Comparison of ENCODE assay signal across 17 cellular contexts in genomic region chr1:96557336-96557735, GRCh38.
"Had no signal": no experiment of that assay in that cellular context is flagged by ENCODE, and none has a peak within 500 bp of the region (broad histone marks: within the 10 kb centered on the region; RNA-seq: fewer than 3 reads in every experiment).

No MANE protein-coding gene starts in this region.

- DNase-seq: activated CD4-positive, alpha-beta T cell treated with anti-CD3 and anti-CD28 coated beads for 48 hours; activated CD8-positive, alpha-beta memory T cell treated with anti-CD3 and anti-CD28 coated beads, Interleukin-2, amount 50 U/mL, for 48 hours; activated CD8-positive, alpha-beta T cell treated with anti-CD3 and anti-CD28 coated beads, Interleukin-2, amount 10 ng/mL, durations not matched to agents 7 days and 5 days; activated naive CD8-positive, alpha-beta T cell treated with anti-CD3 and anti-CD28 coated beads, Interleukin-2, amount 10 ng/mL, durations not matched to agents 7 days and 5 days; anterior cingulate cortex; colonic mucosa; glutamatergic neuron; immature natural killer cell; left colon; psoas muscle; stimulated activated CD4-positive, alpha-beta T cell treated with anti-CD3 and anti-CD28 coated beads, Interleukin-12 subunit alpha, Interleukin-12 subunit beta, amount 100 ng/mL, for 4 hours; stimulated activated naive CD4-positive, alpha-beta T cell treated with Interleukin-2 at 50 U/mL for 16 hours; upper lobe of left lung had no signal

- H3K27ac ChIP-seq: cardiac muscle cell, colonic mucosa, psoas muscle, suprapubic skin, upper lobe of left lung had no signal

- H3K9me3 ChIP-seq: colonic mucosa, psoas muscle, suprapubic skin, upper lobe of left lung had no signal

- H3K4me1 ChIP-seq: colonic mucosa, psoas muscle, suprapubic skin, upper lobe of left lung had no signal

- H3K27me3 ChIP-seq: cardiac muscle cell, colonic mucosa, suprapubic skin, upper lobe of left lung had no signal

- H3K4me3 ChIP-seq: cardiac muscle cell, colonic mucosa, psoas muscle, suprapubic skin, upper lobe of left lung had no signal

- ATAC-seq: activated CD8-positive, alpha-beta T cell treated with anti-CD3 and anti-CD28 coated beads, Interleukin-2, amount 10 ng/mL, durations not matched to agents 7 days and 5 days; left colon; psoas muscle; sciatic nerve; WTC11 had no signal

- H3K36me3 ChIP-seq: cardiac muscle cell, colonic mucosa, suprapubic skin, upper lobe of left lung had no signal
